ENCODE assay signal across 11 cellular contexts in genomic region chr4:24557036-24558022, GRCh38. TPM values are rescaled to one million over a fixed set of nuclear protein-coding genes. Genes with fewer than 3 reads are reported as not detected.
DNase-seq lines count a peak whose midpoint lies in the region; ATAC-seq and TF ChIP-seq lines count a peak whose summit lies in the region.
"Had no signal": no experiment of that assay in that cellular context is flagged by ENCODE, and none has a peak within 500 bp of the region (broad histone marks: within the 10 kb centered on the region; RNA-seq: fewer than 3 reads in every experiment).

No MANE protein-coding gene starts in this region.

- TF ChIP-seq EP300 in transverse colon (IDR thresholded peaks at IDR 0.05; ENCODE audit: low read depth): no peak

- no peak for TF ChIP-seq CTCF in right atrium auricular region (IDR thresholded peaks at IDR 0.05)
- no peak for TF ChIP-seq CTCF in transverse colon (IDR thresholded peaks at IDR 0.05)

- in situ Hi-C loops in transverse colon (cut with MboI; ENCODE audit: low pct_ligation_motif_present in 1 of 4, low pct_unique_long_range_greater_than_20kb in 1 of 4, low sequenced_read_pairs in 3 of 4): no loop called here

- H3K4me1 ChIP-seq in right atrium auricular region (peaks cover 0 to 23% of the 10 kb centered on the region in 2 donors), transverse colon (peaks cover 6 to 72% (median 35%) of the 10 kb centered on the region in 4 donors)

- DNase-seq in Right ventricle myocardium superior: no peak
- no peak for DNase-seq in right atrium auricular region (ENCODE audit: low spot score)
- DNase-seq in fibroblast of gingiva (ENCODE audit: low read depth): peak; percentile 26
- DNase-seq in transverse colon: no peak
- no peak for DNase-seq in NCI-H2081 (lab: John Stamatoyannopoulos, UW)
- DNase-seq in GF-D8 (lab: John Stamatoyannopoulos, UW): no peak
- DNase-seq: kidney glomerular epithelial cell; stimulated activated CD4-positive, alpha-beta T cell treated with anti-CD3 and anti-CD28 coated beads, Interleukin-4, amount 100 ng/mL, for 24 hours had no signal

- 50 to 51% methylated on average over 8 of the region's 8 CpGs for WGBS in transverse colon (ENCODE audit: low coverage in 1 of 2), 2 donors

- H3K36me3 ChIP-seq in right atrium auricular region (peaks cover 28% of the 10 kb centered on the region), transverse colon (peaks cover 0 to 36% (median 8%) of the 10 kb centered on the region in 4 donors)

- no peak overlapping the region for H3K4me3 ChIP-seq in right atrium auricular region
- no peak overlapping the region for H3K4me3 ChIP-seq in transverse colon
- H3K4me3 ChIP-seq: SJSA1 had no signal

- intact Hi-C loops in Right ventricle myocardium superior (cut with DNase I): no loop called here
- intact Hi-C loops in transverse colon (cut with DNase I; ENCODE audit: low total_unique reads): no loop called here

- H3K27ac ChIP-seq in right atrium auricular region: no peak overlapping the region
- H3K27ac ChIP-seq in transverse colon: peak overlapping the region; percentile 3 to 49 (median 30)
- H3K27ac ChIP-seq: SJSA1 had no signal

- ATAC-seq in Right ventricle myocardium superior (ENCODE audit: poor library complexity) (peak; percentile 27), SK-N-SH treated with all-trans-retinoic acid at 6 μM for 48 hours (peak; percentile 45), HG03097 (IDR thresholded peaks at IDR 0.05; ENCODE audit: low FRiP score, unreplicated experiment) (no peak)

- TF ChIP-seq POLR2A in transverse colon (IDR thresholded peaks at IDR 0.05): no peak

- H3K27me3 ChIP-seq in right atrium auricular region (no peaks in the 10 kb centered on the region), transverse colon (no peaks in the 10 kb centered on the region)
- H3K27me3 ChIP-seq: SJSA1 had no signal

- H3K9me3 ChIP-seq in right atrium auricular region (no peaks in the 10 kb centered on the region), transverse colon (no peaks in the 10 kb centered on the region)
- H3K9me3 ChIP-seq: SJSA1 had no signal

TF ChIP-seq in SK-N-SH treated with all-trans-retinoic acid at 6 μM for 48 hours, 23 proteins besides CTCF, POLR2A, EP300 and RAD21:
- TF ChIP-seq ISL1 (CRISPR knock-in tag; IDR thresholded peaks at IDR 0.05) (peak; percentile 47; the same call in 1 of the 2 replicates), ZC3H10 (CRISPR knock-in tag; IDR thresholded peaks at IDR 0.05) (no peak)

RNA-seq across cellular contexts. Expression of gene DHX15, which starts 27.0 kb away (rescaled TPM):
- 48.0 TPM for total RNA-seq in Right ventricle myocardium superior
- 10 to 100 TPM; 59.7 to 62.4 TPM for total RNA-seq in right atrium auricular region
- total RNA-seq in transverse colon: 100 to 1,000 TPM; 118 to 203 (median 170) TPM

Comparison
In these comparisons a context has a peak if more than half of its experiments do, and no peak if none do; other contexts are left out.
1. H3K27ac ChIP-seq: peak in transverse colon (4 of 4); none in right atrium auricular region (0 of 2).